Comparison of ENCODE assay signal across 12 cellular contexts in the genomic region with DNA sequence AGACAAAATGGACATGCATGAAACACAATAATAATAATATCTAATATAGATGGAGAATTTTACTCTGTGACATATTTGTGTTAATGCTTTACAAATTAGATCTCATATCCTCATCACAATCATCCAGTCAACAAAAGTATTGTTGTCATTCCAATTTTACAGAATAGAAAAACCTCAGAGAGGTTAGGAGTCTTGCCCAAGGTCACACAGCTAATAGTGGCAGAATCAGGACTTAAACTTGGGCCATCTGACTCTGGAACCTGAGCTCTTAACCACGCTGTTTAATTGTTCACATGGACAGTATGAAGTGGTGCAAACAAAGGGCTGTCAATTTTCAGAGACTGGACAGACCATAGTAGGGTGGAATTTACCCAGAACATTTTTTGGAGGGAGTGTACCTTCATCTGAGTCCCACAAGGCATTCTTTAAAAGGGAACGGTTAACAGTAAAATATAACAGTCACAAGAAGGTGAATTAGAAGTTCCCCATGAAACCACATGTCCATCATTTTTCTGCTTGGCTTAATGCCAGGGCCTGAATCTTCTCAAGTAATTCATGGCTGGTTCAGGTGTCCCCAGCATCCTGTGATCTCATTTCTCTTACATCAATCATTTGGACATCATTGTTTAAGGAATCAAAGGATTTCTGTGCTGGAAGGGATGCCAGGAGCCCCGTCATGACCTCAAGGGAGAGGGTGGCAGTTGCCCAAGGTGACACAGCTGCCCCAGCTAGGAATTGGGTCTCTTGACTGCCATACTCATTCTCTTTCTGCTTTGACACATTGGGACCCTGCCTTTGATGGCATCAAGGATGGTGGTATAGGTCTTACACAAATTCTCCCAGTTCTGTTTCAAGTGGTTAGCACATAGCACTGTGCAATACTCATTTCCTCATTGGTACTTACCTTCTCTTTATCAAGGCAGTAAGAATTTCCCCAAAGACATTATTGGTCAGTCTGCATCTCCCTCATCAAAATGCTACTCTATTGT. TPM values are rescaled to one million over a fixed set of nuclear protein-coding genes. Genes with fewer than 3 reads are reported as not detected.
DNase-seq lines count a peak whose midpoint lies in the region; ATAC-seq lines count a peak whose summit lies in the region.
"Had no signal": no experiment of that assay in that cellular context is flagged by ENCODE, and none has a peak within 500 bp of the region (broad histone marks: within the 10 kb centered on the region; RNA-seq: fewer than 3 reads in every experiment).

No MANE protein-coding gene starts in this region.

- no peak overlapping the region for H3K4me3 Mint-ChIP-seq in activated naive CD4-positive, alpha-beta T cell treated with anti-CD3 and anti-CD28 coated beads for 36 hours
- H3K4me3 Mint-ChIP-seq in activated naive CD4-positive, alpha-beta T cell treated with anti-CD3 and anti-CD28 coated beads, Interleukin-2, amount 10 ng/mL, durations not matched to agents 7 days and 5 days: no peak overlapping the region
- no peak overlapping the region for H3K4me3 Mint-ChIP-seq in stimulated activated effector memory CD8-positive, alpha-beta T cell treated with anti-CD3 and anti-CD28 coated beads, Interleukin-12 subunit alpha, Interleukin-12 subunit beta, amount 100 ng/mL, for 72 hours

- peak; percentile 12 for DNase-seq in activated naive CD4-positive, alpha-beta T cell treated with anti-CD3 and anti-CD28 coated beads for 36 hours
- no peak for DNase-seq in activated naive CD4-positive, alpha-beta T cell treated with anti-CD3 and anti-CD28 coated beads, Interleukin-2, amount 10 ng/mL, durations not matched to agents 7 days and 5 days
- DNase-seq in NAMALWA (ENCODE audit: low spot score) (peak; percentile 14), Right ventricle myocardium superior (no peak), NCI-H1105 (lab: John Stamatoyannopoulos, UW) (no peak)
- no peak for DNase-seq in stimulated activated effector memory CD8-positive, alpha-beta T cell treated with anti-CD3 and anti-CD28 coated beads, Interleukin-12 subunit alpha, Interleukin-12 subunit beta, amount 100 ng/mL, for 72 hours (ENCODE audit: low spot score in 2 of 2)
- no peak for DNase-seq in activated CD8-positive, alpha-beta memory T cell treated with anti-CD3 and anti-CD28 coated beads for 24 hours
- DNase-seq: activated CD8-positive, alpha-beta memory T cell treated with anti-CD3 and anti-CD28 coated beads, Interleukin-2, amount 50 U/mL, for 48 hours; NCI-H1930; SK-N-SH; stimulated activated CD4-positive, alpha-beta T cell treated with anti-CD3 and anti-CD28 coated beads, Interleukin-12 subunit alpha, Interleukin-12 subunit beta, amount 100 ng/mL, for 4 hours had no signal

- no peak overlapping the region for H3K27ac Mint-ChIP-seq in activated naive CD4-positive, alpha-beta T cell treated with anti-CD3 and anti-CD28 coated beads for 36 hours
- no peak overlapping the region for H3K27ac Mint-ChIP-seq in activated naive CD4-positive, alpha-beta T cell treated with anti-CD3 and anti-CD28 coated beads, Interleukin-2, amount 10 ng/mL, durations not matched to agents 7 days and 5 days
- H3K27ac Mint-ChIP-seq in stimulated activated effector memory CD8-positive, alpha-beta T cell treated with anti-CD3 and anti-CD28 coated beads, Interleukin-12 subunit alpha, Interleukin-12 subunit beta, amount 100 ng/mL, for 72 hours: no peak overlapping the region

- intact Hi-C loops in activated naive CD4-positive, alpha-beta T cell treated with anti-CD3 and anti-CD28 coated beads for 36 hours (cut with micrococcal nuclease): loop anchor here (5.0 to 10.0 kb wide), 2 partner anchors 265 to 443 kb away; no protein-coding TSS in a partner anchor
- intact Hi-C loops in Right ventricle myocardium superior (cut with DNase I): loop anchor here (5.0 kb wide), 1 partner anchor 808 kb away; no protein-coding TSS in a partner anchor

- H3K36me3 Mint-ChIP-seq in activated naive CD4-positive, alpha-beta T cell treated with anti-CD3 and anti-CD28 coated beads for 36 hours (ENCODE audit: low read depth): no peaks in the 10 kb centered on the region
- H3K36me3 Mint-ChIP-seq in activated naive CD4-positive, alpha-beta T cell treated with anti-CD3 and anti-CD28 coated beads, Interleukin-2, amount 10 ng/mL, durations not matched to agents 7 days and 5 days: no peaks in the 10 kb centered on the region
- H3K36me3 Mint-ChIP-seq in stimulated activated effector memory CD8-positive, alpha-beta T cell treated with anti-CD3 and anti-CD28 coated beads, Interleukin-12 subunit alpha, Interleukin-12 subunit beta, amount 100 ng/mL, for 72 hours: no peaks in the 10 kb centered on the region

- peaks cover 2% of the 10 kb centered on the region for H3K4me1 Mint-ChIP-seq in activated naive CD4-positive, alpha-beta T cell treated with anti-CD3 and anti-CD28 coated beads for 36 hours (ENCODE audit: low read depth)
- H3K4me1 Mint-ChIP-seq in activated naive CD4-positive, alpha-beta T cell treated with anti-CD3 and anti-CD28 coated beads, Interleukin-2, amount 10 ng/mL, durations not matched to agents 7 days and 5 days: no peaks in the 10 kb centered on the region
- H3K4me1 Mint-ChIP-seq in stimulated activated effector memory CD8-positive, alpha-beta T cell treated with anti-CD3 and anti-CD28 coated beads, Interleukin-12 subunit alpha, Interleukin-12 subunit beta, amount 100 ng/mL, for 72 hours: peaks cover 9% of the 10 kb centered on the region

- H3K9me3 Mint-ChIP-seq in activated naive CD4-positive, alpha-beta T cell treated with anti-CD3 and anti-CD28 coated beads for 36 hours: no peaks in the 10 kb centered on the region
- no peaks in the 10 kb centered on the region for H3K9me3 Mint-ChIP-seq in activated naive CD4-positive, alpha-beta T cell treated with anti-CD3 and anti-CD28 coated beads, Interleukin-2, amount 10 ng/mL, durations not matched to agents 7 days and 5 days
- no peaks in the 10 kb centered on the region for H3K9me3 Mint-ChIP-seq in stimulated activated effector memory CD8-positive, alpha-beta T cell treated with anti-CD3 and anti-CD28 coated beads, Interleukin-12 subunit alpha, Interleukin-12 subunit beta, amount 100 ng/mL, for 72 hours

- CTCF ChIA-PET in activated naive CD4-positive, alpha-beta T cell treated with anti-CD3 and anti-CD28 coated beads for 36 hours (lab: Charles Lee): no interaction called here
- CTCF ChIA-PET in activated naive CD4-positive, alpha-beta T cell treated with anti-CD3 and anti-CD28 coated beads, Interleukin-2, amount 10 ng/mL, durations not matched to agents 7 days and 5 days (lab: Charles Lee): no interaction called here

- peaks cover 48% of the 10 kb centered on the region for H3K27me3 Mint-ChIP-seq in activated naive CD4-positive, alpha-beta T cell treated with anti-CD3 and anti-CD28 coated beads for 36 hours (ENCODE audit: low read depth)
- H3K27me3 Mint-ChIP-seq in activated naive CD4-positive, alpha-beta T cell treated with anti-CD3 and anti-CD28 coated beads, Interleukin-2, amount 10 ng/mL, durations not matched to agents 7 days and 5 days: peaks cover 29% of the 10 kb centered on the region

- ATAC-seq in HG02610 (IDR thresholded peaks at IDR 0.05; ENCODE audit: unreplicated experiment): peak; percentile 95
- peak; percentile 73 for ATAC-seq in stimulated activated effector memory CD8-positive, alpha-beta T cell treated with anti-CD3 and anti-CD28 coated beads, Interleukin-12 subunit alpha, Interleukin-12 subunit beta, amount 100 ng/mL, for 72 hours
- ATAC-seq in Right ventricle myocardium superior (ENCODE audit: poor library complexity): no peak

RNA-seq across cellular contexts. Expression of a gene that starts 35.6 kb away (rescaled TPM):
- 10 to 100 TPM; 29.0 to 32.8 TPM for total RNA-seq in activated naive CD4-positive, alpha-beta T cell treated with anti-CD3 and anti-CD28 coated beads for 36 hours
- 20.9 TPM for total RNA-seq in Right ventricle myocardium superior

RNA-seq across cellular contexts. Expression of a gene that starts 38.8 kb away (rescaled TPM):
- total RNA-seq in activated naive CD4-positive, alpha-beta T cell treated with anti-CD3 and anti-CD28 coated beads for 36 hours: 10 to 100 TPM; 14.3 to 19.3 TPM
- 16.2 TPM for total RNA-seq in Right ventricle myocardium superior

Comparison
In these comparisons a context has a peak if more than half of its experiments do, and no peak if none do; other contexts are left out.
1. DNase-seq: peak in activated naive CD4-positive, alpha-beta T cell treated with anti-CD3 and anti-CD28 coated beads for 36 hours (single experiment) and NAMALWA (single experiment); none in activated naive CD4-positive, alpha-beta T cell treated with anti-CD3 and anti-CD28 coated beads, Interleukin-2, amount 10 ng/mL, durations not matched to agents 7 days and 5 days (single experiment), stimulated activated effector memory CD8-positive, alpha-beta T cell treated with anti-CD3 and anti-CD28 coated beads, Interleukin-12 subunit alpha, Interleukin-12 subunit beta, amount 100 ng/mL, for 72 hours (0 of 2), Right ventricle myocardium superior (single experiment), NCI-H1105 (single experiment) and activated CD8-positive, alpha-beta memory T cell treated with anti-CD3 and anti-CD28 coated beads for 24 hours (single experiment).